ENCODE assay signal across 8 cellular contexts in genomic region chr10:79446451-79447020, GRCh38. TPM values are rescaled to one million over a fixed set of nuclear protein-coding genes. Genes with fewer than 3 reads are reported as not detected.
A peak's percentile ranks its signal among the peaks of the same experiment; 100 is the strongest.
DNase-seq lines count a peak whose midpoint lies in the region; ATAC-seq and TF ChIP-seq lines count a peak whose summit lies in the region.

No MANE protein-coding gene starts in this region.

- H3K27me3 ChIP-seq in HUES6 (ENCODE audit: control insufficient read depth, insufficient read depth, low read length): peaks cover 31% of the 10 kb centered on the region
- no peaks in the 10 kb centered on the region for H3K27me3 ChIP-seq in psoas muscle (ENCODE audit: insufficient read depth in 3 of 3, low read length in 2 of 3)

- no peak overlapping the region for H3K27ac ChIP-seq in HUES6 (ENCODE audit: low read depth, low read length)
- H3K27ac ChIP-seq in psoas muscle: peak overlapping the region; percentile 93

- H3K9ac ChIP-seq in HUES6 (ENCODE audit: low read length): peak overlapping the region; percentile 42

- DNase-seq in 8988T (peak; percentile 41), activated gamma-delta T cell (lab: John Stamatoyannopoulos, UW) (peak; percentile 24), left cardiac atrium (peak; percentile 80), psoas muscle (peak; percentile 79 to 89), NOMO-1 treated with DMSO at 0.1 percent for 48 hours (lab: John Stamatoyannopoulos, UW; ENCODE audit: unreplicated experiment) (no peak), middle frontal gyrus (ENCODE audit: extremely low spot score, low spot score) (no peak)

- WGBS in psoas muscle, 3 donors: 8 to 14% (median 9%) methylated on average over 32 to 35 of the region's 35 CpGs

- peak overlapping the region; percentile 80 for H3K4me3 ChIP-seq in HUES6 (ENCODE audit: low read depth, low read length)
- H3K4me3 ChIP-seq in psoas muscle: peak overlapping the region; percentile 76

- H3K36me3 ChIP-seq in HUES6 (ENCODE audit: control insufficient read depth, insufficient read depth, low read length) (no peaks in the 10 kb centered on the region), psoas muscle (ENCODE audit: insufficient read depth in 1 of 2, low read depth in 1 of 2) (peaks cover 0 to 6% of the 10 kb centered on the region in 2 donors)

- intact Hi-C loops in left cardiac atrium (cut with DNase I): no loop called here
- intact Hi-C loops in psoas muscle (cut with DNase I): loop anchor here in 1 of 2 donors (2.0 kb wide), 1 partner anchor 14 kb away; no protein-coding TSS in a partner anchor

- H3K4me1 ChIP-seq in HUES6 (ENCODE audit: control insufficient read depth, insufficient read depth, low read length) (peaks cover 28% of the 10 kb centered on the region), psoas muscle (peaks cover 50% of the 10 kb centered on the region)

- ATAC-seq in left cardiac atrium (peak; percentile 16 to 26), psoas muscle (peak in 3 of 4 donors; percentile 1 to 20 (median 7)), GM21619 (IDR thresholded peaks at IDR 0.05; ENCODE audit: unreplicated experiment) (no peak)

- TF ChIP-seq CTCF in psoas muscle (IDR thresholded peaks at IDR 0.05): no peak

- no peaks in the 10 kb centered on the region for H3K9me3 ChIP-seq in HUES6 (ENCODE audit: control insufficient read depth, insufficient read depth, low read depth, low read length)
- no peaks in the 10 kb centered on the region for H3K9me3 ChIP-seq in psoas muscle

RNA-seq across cellular contexts. Expression of gene ZCCHC24, which starts 1.1 kb away (rescaled TPM):
- total RNA-seq in left cardiac atrium: 10 to 100 TPM; 52.9 to 56.6 TPM
- total RNA-seq in psoas muscle: 10 to 100 TPM; 31.6 to 64.7 (median 47.9) TPM
- polyA plus RNA-seq in psoas muscle: 100 to 1,000 TPM in 1 of 3 donors, 10 to 100 TPM in 2; 11.2 to 112 (median 36.2) TPM

Comparison
In these comparisons a context has a peak if more than half of its experiments do, and no peak if none do; other contexts are left out.
1. DNase-seq: peak in 8988T (single experiment), activated gamma-delta T cell (single experiment), left cardiac atrium (single experiment) and psoas muscle (2 of 2); none in NOMO-1 treated with DMSO at 0.1 percent for 48 hours (single experiment) and middle frontal gyrus (single experiment).